ENCODE assay signal across 8 cellular contexts in the genomic region with DNA sequence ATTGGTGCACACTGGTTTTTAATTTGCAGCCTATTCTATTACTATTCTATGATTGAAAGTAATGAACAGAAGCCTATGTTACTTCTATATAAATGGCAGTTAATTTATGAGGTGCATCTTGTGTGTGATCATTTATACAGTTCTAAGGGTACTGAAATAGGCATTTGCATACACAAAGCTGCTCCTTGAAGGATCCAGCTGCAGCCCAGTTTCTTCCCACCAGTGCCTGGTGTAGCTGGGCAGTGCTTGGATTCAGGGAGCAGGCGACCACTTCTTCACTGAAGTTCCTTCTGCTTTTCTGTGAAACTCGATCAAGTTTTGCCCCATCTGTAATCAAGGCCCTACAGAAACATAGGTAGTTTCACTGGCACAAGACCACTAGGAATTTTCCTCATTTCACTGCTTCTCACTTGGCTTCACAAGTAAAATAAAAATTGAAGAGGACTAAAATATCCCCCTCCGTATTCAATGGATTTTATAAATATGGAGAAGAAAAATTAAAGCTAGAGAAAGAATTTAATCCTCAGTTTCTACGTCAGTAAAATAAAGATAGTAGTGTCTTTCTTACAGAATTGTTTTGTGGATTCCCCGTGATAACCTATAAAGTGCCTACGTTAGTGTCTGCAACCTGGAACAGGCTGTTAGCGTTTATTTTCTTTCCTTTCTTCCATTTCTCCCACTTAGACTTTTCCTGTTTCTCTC. TPM values are rescaled to one million over a fixed set of nuclear protein-coding genes. Genes with fewer than 3 reads are reported as not detected.
DNase-seq lines count a peak whose midpoint lies in the region; ATAC-seq and TF ChIP-seq lines count a peak whose summit lies in the region.

No MANE protein-coding gene starts in this region.

- H3K36me3 Mint-ChIP-seq in CD4-positive, alpha-beta T cell (ENCODE audit: low read depth): peaks cover 29% of the 10 kb centered on the region
- peaks cover 10% of the 10 kb centered on the region for H3K36me3 Mint-ChIP-seq in chondrocyte (ENCODE audit: low read depth)
- peaks cover 20% of the 10 kb centered on the region for H3K36me3 Mint-ChIP-seq in nephron (ENCODE audit: low read depth)

- peaks cover 66% of the 10 kb centered on the region for H3K4me1 Mint-ChIP-seq in CD4-positive, alpha-beta T cell (ENCODE audit: low read depth)
- peaks cover 61% of the 10 kb centered on the region for H3K4me1 Mint-ChIP-seq in chondrocyte (ENCODE audit: low read depth)
- peaks cover 35% of the 10 kb centered on the region for H3K4me1 Mint-ChIP-seq in nephron

- no peaks in the 10 kb centered on the region for H3K27me3 Mint-ChIP-seq in CD4-positive, alpha-beta T cell
- no peaks in the 10 kb centered on the region for H3K27me3 Mint-ChIP-seq in chondrocyte (ENCODE audit: low read depth)
- no peaks in the 10 kb centered on the region for H3K27me3 Mint-ChIP-seq in nephron (ENCODE audit: low read depth)

- intact Hi-C loops in CD4-positive, alpha-beta T cell (cut with DNase I, micrococcal nuclease): loop anchor here in 1 of 2 experiments (5.0 kb wide), 2 partner anchors 52 to 438 kb away; a partner anchor contains a TSS

- POLR2A ChIA-PET in CD4-positive, alpha-beta T cell (lab: Charles Lee): interaction anchor here (0.7 to 8.5 kb wide), 4 partner anchors 9 to 233 kb away, joined by 3 to 120 read pairs (median 3); no protein-coding TSS in a partner anchor

- no peak for DNase-seq in CD4-positive, alpha-beta T cell
- DNase-seq in NB4 (ENCODE audit: low read depth): peak; percentile 44
- DNase-seq in chondrocyte (ENCODE audit: low spot score): no peak
- DNase-seq in germinal center (ENCODE audit: low spot score): no peak
- DNase-seq in NCI-H524 (lab: John Stamatoyannopoulos, UW): no peak
- no peak for DNase-seq in NCI-H226

- no peak overlapping the region for H3K4me3 ChIP-seq in NB4 (ENCODE audit: low read depth, low read length)

- peak overlapping the region; percentile 77 for H3K4me3 Mint-ChIP-seq in CD4-positive, alpha-beta T cell
- no peak overlapping the region for H3K4me3 Mint-ChIP-seq in chondrocyte (ENCODE audit: unreplicated experiment)
- H3K4me3 Mint-ChIP-seq in nephron: peak overlapping the region; percentile 43 to 64 (median 59)

- no peak for ATAC-seq in CD4-positive, alpha-beta T cell (ENCODE audit: poor library complexity)
- ATAC-seq in HG03135 (IDR thresholded peaks at IDR 0.05; ENCODE audit: unreplicated experiment): no peak

- H3K9me3 Mint-ChIP-seq in CD4-positive, alpha-beta T cell: no peaks in the 10 kb centered on the region
- H3K9me3 Mint-ChIP-seq in chondrocyte (ENCODE audit: low read depth) (no peaks in the 10 kb centered on the region), nephron (no peaks in the 10 kb centered on the region)

- TF ChIP-seq CTCF in CD4-positive, alpha-beta T cell (IDR thresholded peaks at IDR 0.05): no peak
- TF ChIP-seq CTCF in NB4 (IDR thresholded peaks at IDR 0.05; ENCODE audit: low read depth, low read length): no peak
- no peak for TF ChIP-seq CTCF in chondrocyte (IDR thresholded peaks at IDR 0.05)
- TF ChIP-seq CTCF in nephron (IDR thresholded peaks at IDR 0.05; ENCODE audit: unreplicated experiment in 3 of 3): no peak

- H3K27me3 ChIP-seq in CD4-positive, alpha-beta T cell (ENCODE audit: control insufficient read depth, insufficient read depth, low read length): no peaks in the 10 kb centered on the region

- CTCF ChIA-PET in CD4-positive, alpha-beta T cell (lab: Charles Lee): interaction anchor here (0.7 to 2.9 kb wide), 6 partner anchors 20 to 231 kb away, joined by 3 to 15 read pairs (median 4); no protein-coding TSS in a partner anchor

- H3K9me3 ChIP-seq in CD4-positive, alpha-beta T cell (ENCODE audit: control insufficient read depth, low read length): no peaks in the 10 kb centered on the region

- no peak overlapping the region for H3K27ac ChIP-seq in CD4-positive, alpha-beta T cell (ENCODE audit: low read depth, low read length)

- peak overlapping the region; percentile 74 for H3K27ac Mint-ChIP-seq in CD4-positive, alpha-beta T cell
- H3K27ac Mint-ChIP-seq in chondrocyte (ENCODE audit: unreplicated experiment): peak overlapping the region; percentile 18
- H3K27ac Mint-ChIP-seq in nephron: peak overlapping the region; percentile 35 to 58 (median 54)

- no peak for TF ChIP-seq POLR2A in NB4 (IDR thresholded peaks at IDR 0.05; ENCODE audit: extremely low read depth, insufficient read length)

RNA-seq across cellular contexts. Expression of a gene that starts 1.7 kb away (rescaled TPM):
- 10 to 100 TPM; 48.7 to 49.0 TPM for total RNA-seq in CD4-positive, alpha-beta T cell
- 30.3 to 38.7 TPM (median 38.6 TPM) in 3 replicates for total RNA-seq in chondrocyte

Comparison
In these comparisons a context has a peak if more than half of its experiments do, and no peak if none do; other contexts are left out.
1. H3K27ac Mint-ChIP-seq: peak in every context shown above with its lines; median percentile 74 in CD4-positive, alpha-beta T cell; 54 in nephron; 18 in chondrocyte.